In genomic region chr19:4014541-4015491, GRCh38 we compare ENCODE assay signal across 10 cellular contexts. TPM values are rescaled to one million over a fixed set of nuclear protein-coding genes. Genes with fewer than 3 reads are reported as not detected.
A peak's percentile ranks its signal among the peaks of the same experiment; 100 is the strongest.
DNase-seq lines count a peak whose midpoint lies in the region; ATAC-seq, FAIRE-seq and TF ChIP-seq lines count a peak whose summit lies in the region.
"Had no signal": no experiment of that assay in that cellular context is flagged by ENCODE, and none has a peak within 500 bp of the region (broad histone marks: within the 10 kb centered on the region; RNA-seq: fewer than 3 reads in every experiment).

No MANE protein-coding gene starts in this region.

- H3K36me3 ChIP-seq in heart right ventricle (peaks cover 0 to 79% (median 22%) of the 10 kb centered on the region in 9 donors), thyroid gland (peaks cover 16 to 19% of the 10 kb centered on the region in 2 donors)

- H3K27ac ChIP-seq in heart right ventricle = peak overlapping the region; percentile 26 to 87 (median 75)
- no peak overlapping the region for H3K27ac ChIP-seq in thyroid gland
- H3K27ac ChIP-seq: cardiac muscle cell had no signal

- H3K4me3 ChIP-seq in heart right ventricle (peak overlapping the region in 9 of 10 donors; percentile 2 to 43 (median 30)), thyroid gland (replicated peaks in 1 of 3) (no peak overlapping the region)
- H3K4me3 ChIP-seq: cardiac muscle cell had no signal

- TF ChIP-seq CTCF in heart right ventricle (IDR thresholded peaks at IDR 0.05) (no peak), thyroid gland (IDR thresholded peaks at IDR 0.05) (no peak)

- WGBS in heart right ventricle, 2 donors = 67 to 77% methylated on average over 25 of the region's 25 CpGs
- 79 to 81% methylated on average over 14 to 16 of the region's 25 CpGs for WGBS in thyroid gland, 2 donors

- intact Hi-C loops in heart right ventricle (cut with DNase I) = loop anchor here in 2 of 10 donors (5.0 kb wide), 2 partner anchors 42 to 47 kb away; no protein-coding TSS in a partner anchor
- intact Hi-C loops in thyroid gland (cut with DNase I) = loop anchor here (5.0 kb wide), 1 partner anchor 37 kb away; no protein-coding TSS in a partner anchor

- H3K4me1 ChIP-seq in heart right ventricle = peaks cover 24 to 71% (median 60%) of the 10 kb centered on the region in 9 donors
- H3K4me1 ChIP-seq in thyroid gland = peaks cover 0 to 4% of the 10 kb centered on the region in 2 donors

- peak; percentile 48 to 89 (median 80) for ATAC-seq in heart right ventricle

- TF ChIP-seq POLR2A in thyroid gland (IDR thresholded peaks at IDR 0.05) = no peak

- H3K27me3 ChIP-seq in heart right ventricle (no peaks in the 10 kb centered on the region), thyroid gland (no peaks in the 10 kb centered on the region)
- H3K27me3 ChIP-seq: cardiac muscle cell had no signal

- H3K9me3 ChIP-seq in heart right ventricle (no peaks in the 10 kb centered on the region), thyroid gland (no peaks in the 10 kb centered on the region)

- FAIRE-seq in GM18507 (lab: Jason Lieb, UNC) = peak; percentile 50

- DNase-seq in GM18507 (ENCODE audit: extremely low spot score, insufficient read length, low read depth) (no peak), activated T-cell treated with anti-CD3 and anti-CD28 coated beads for 4 hours (peak; percentile 23), heart right ventricle (peak; percentile 70), thyroid gland (no peak), NCI-H1436 (lab: John Stamatoyannopoulos, UW) (no peak), NCI-H1930 (lab: John Stamatoyannopoulos, UW) (no peak), SKM-1 treated with dmso at 0.1 percent for 144 hours (lab: John Stamatoyannopoulos, UW; ENCODE audit: unreplicated experiment) (no peak)
- DNase-seq in stimulated activated CD4-positive, alpha-beta T cell treated with anti-CD3 and anti-CD28 coated beads, Interleukin-12 subunit alpha, Interleukin-12 subunit beta, amount 100 ng/mL, for 4 hours = peak; percentile 30
- DNase-seq: SHP77 had no signal

RNA-seq across cellular contexts. Expression of gene PIAS4, which starts 7.3 kb away (rescaled TPM):
- total RNA-seq in heart right ventricle (10 to 100 TPM; 11.5 to 22.8 (median 14.3) TPM), thyroid gland (10 to 100 TPM; 14.7 to 32.3 (median 16.0) TPM)
- polyA plus RNA-seq in heart right ventricle = 10 to 100 TPM in 1 of 2 donors, 1 to 10 TPM in 1; 8.5 to 10.5 TPM

RNA-seq across cellular contexts. Expression of gene EEF2, which starts 29.6 kb away (rescaled TPM):
- total RNA-seq in heart right ventricle (1,000 to 10,000 TPM; 1,845 to 2,887 (median 2,645) TPM), thyroid gland (1,000 to 10,000 TPM; 1,432 to 2,189 (median 1,729) TPM)
- polyA plus RNA-seq in heart right ventricle = 1,000 to 10,000 TPM in 1 of 2 donors, 100 to 1,000 TPM in 1; 704 to 1,279 TPM

RNA-seq across cellular contexts. Expression of gene DAPK3, which starts 43.9 kb away (rescaled TPM):
- total RNA-seq in heart right ventricle (100 to 1,000 TPM in 5 of 10 donors, 10 to 100 TPM in 5; 72.5 to 222 (median 99.5) TPM), thyroid gland (10 to 100 TPM; 29.6 to 61.7 (median 40.3) TPM)
- polyA plus RNA-seq in heart right ventricle = 100 to 1,000 TPM; 140 to 214 TPM

RNA-seq across cellular contexts. Expression of gene ZBTB7A, which starts 51.9 kb away (rescaled TPM):
- 10 to 100 TPM; 20.3 to 40.5 (median 26.3) TPM for total RNA-seq in heart right ventricle
- 10 to 100 TPM in 1 of 2 donors, 1 to 10 TPM in 1; 9.6 to 13.2 TPM for polyA plus RNA-seq in heart right ventricle
- total RNA-seq in thyroid gland = 10 to 100 TPM; 45.3 to 85.3 (median 54.9) TPM

Comparison
In these comparisons a context has a peak if more than half of its experiments do, and no peak if none do; other contexts are left out.
1. DNase-seq: peak in activated T-cell treated with anti-CD3 and anti-CD28 coated beads for 4 hours (single experiment), heart right ventricle (2 of 2) and stimulated activated CD4-positive, alpha-beta T cell treated with anti-CD3 and anti-CD28 coated beads, Interleukin-12 subunit alpha, Interleukin-12 subunit beta, amount 100 ng/mL, for 4 hours (single experiment); none in GM18507 (single experiment), thyroid gland (0 of 2), NCI-H1436 (single experiment), NCI-H1930 (0 of 2) and SKM-1 treated with dmso at 0.1 percent for 144 hours (single experiment).
2. H3K27ac ChIP-seq: peak in heart right ventricle (10 of 10); none in thyroid gland (0 of 3).
3. H3K4me3 ChIP-seq: peak in heart right ventricle (9 of 10); none in thyroid gland (0 of 3).